8 cellular contexts compared by ENCODE assay signal in the genomic region with DNA sequence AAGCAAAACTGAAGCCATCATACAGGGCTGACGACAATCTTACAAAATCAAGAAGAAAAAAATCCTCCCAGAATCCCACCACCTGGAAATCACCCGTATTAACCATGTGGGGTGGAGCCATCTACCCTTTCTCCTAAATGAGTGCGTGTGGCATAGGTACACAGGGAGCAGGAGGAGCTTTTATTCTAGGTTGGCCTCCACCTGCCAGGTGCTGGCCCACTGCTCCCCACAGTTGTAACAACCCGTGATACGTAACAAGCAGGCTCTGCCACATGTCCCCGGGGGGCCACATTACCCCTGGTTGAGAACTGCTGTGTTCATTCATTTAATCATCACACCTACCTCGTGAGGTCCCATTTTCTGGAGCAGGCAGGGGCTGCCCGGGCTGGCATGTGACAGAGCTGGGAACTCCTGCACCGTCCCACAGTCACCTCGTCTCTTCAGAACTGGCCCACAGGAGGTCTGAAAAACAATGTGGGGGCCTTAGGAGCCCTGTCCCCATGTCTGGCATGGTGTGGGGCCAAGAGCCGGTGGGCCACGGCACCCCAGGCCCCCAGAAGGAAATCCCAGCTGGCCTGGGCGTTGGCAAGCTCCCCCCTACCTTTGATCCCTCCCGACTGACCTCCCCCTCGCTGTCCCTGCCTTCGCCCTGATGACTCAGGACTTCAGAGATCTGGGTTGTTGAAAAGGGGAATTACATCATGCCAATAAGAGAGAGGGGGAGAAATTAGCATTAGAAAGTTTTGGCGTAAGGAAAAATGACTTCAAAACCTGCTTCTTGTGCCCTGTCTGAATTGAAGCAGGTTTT. TPM values are rescaled to one million over a fixed set of nuclear protein-coding genes. Genes with fewer than 3 reads are reported as not detected.
A peak's percentile ranks its signal among the peaks of the same experiment; 100 is the strongest.
DNase-seq lines count a peak whose midpoint lies in the region; ATAC-seq and TF ChIP-seq lines count a peak whose summit lies in the region.

No MANE protein-coding gene starts in this region.

- H3K36me3 ChIP-seq in right lobe of liver: no peaks in the 10 kb centered on the region

- CTCF ChIA-PET in MCF 10A (lab: Yijun Ruan, JAX): no interaction called here

- BruUV-seq in MCF 10A (replicated peaks; lab: Mats Ljungman, UMichigan): no TSS peak

- H3K9me3 ChIP-seq in right lobe of liver: no peaks in the 10 kb centered on the region

- ATAC-seq in right lobe of liver (peak; percentile 56 to 69 (median 67)), HG03039 (IDR thresholded peaks at IDR 0.05; ENCODE audit: unreplicated experiment) (no peak), HG03342 (IDR thresholded peaks at IDR 0.05; ENCODE audit: unreplicated experiment) (no peak), HG02763 (IDR thresholded peaks at IDR 0.05; ENCODE audit: unreplicated experiment) (no peak)

- H3K4me1 Mint-ChIP-seq in MCF 10A (ENCODE audit: insufficient read depth, unreplicated experiment): peaks cover 6% of the 10 kb centered on the region

- H3K4me1 ChIP-seq in right lobe of liver: peaks cover 0 to 61% (median 32%) of the 10 kb centered on the region in 4 donors

- H3K27ac ChIP-seq in right lobe of liver: peak overlapping the region; percentile 80 to 83 (median 80)

- no peak overlapping the region for H3K4me3 Mint-ChIP-seq in MCF 10A (ENCODE audit: unreplicated experiment)

- peaks cover 26% of the 10 kb centered on the region for H3K36me3 Mint-ChIP-seq in MCF 10A (ENCODE audit: insufficient read depth, unreplicated experiment)

- 22% methylated on average over 12 of the region's 17 CpGs for whole genome bisulfite sequencing in right lobe of liver (ENCODE audit: insufficient coverage, low coverage, low lambda C conversion rate, missing lambda C conversion rate)

- H3K27me3 ChIP-seq in right lobe of liver: no peaks in the 10 kb centered on the region

- POLR2A ChIA-PET in MCF 10A (lab: Yijun Ruan, JAX): interaction anchor here (0.7 to 0.9 kb wide), 3 partner anchors 11 to 171 kb away, joined by 3 read pairs; no protein-coding TSS in a partner anchor

- H3K27ac Mint-ChIP-seq in MCF 10A (ENCODE audit: low read depth, unreplicated experiment): no peak overlapping the region

- H3K9me3 Mint-ChIP-seq in MCF 10A (ENCODE audit: unreplicated experiment): no peaks in the 10 kb centered on the region

- no peaks in the 10 kb centered on the region for H3K27me3 Mint-ChIP-seq in MCF 10A (ENCODE audit: insufficient read depth, unreplicated experiment)

- H3K4me3 ChIP-seq in AG10803 (ENCODE audit: low read length) (no peak overlapping the region), right lobe of liver (peak overlapping the region in 2 of 3 donors; percentile 44 to 59)

- intact Hi-C loops in MCF 10A (cut with micrococcal nuclease) (no loop called here), right lobe of liver (cut with DNase I) (loop anchor here (5.0 to 10.0 kb wide), 2 partner anchors 35 to 77 kb away; no protein-coding TSS in a partner anchor)

- TF ChIP-seq POLR2A in right lobe of liver (IDR thresholded peaks at IDR 0.05): no peak

- DNase-seq in AG10803 (ENCODE audit: low read depth) (peak; percentile 77), HuH-7.5 (ENCODE audit: low spot score) (peak; percentile 55), MCF 10A (ENCODE audit: unreplicated experiment) (peak; percentile 51), right lobe of liver (peak; percentile 75 to 77 (median 76)), GM10266 (ENCODE audit: extremely low spot score) (no peak)

- TF ChIP-seq CTCF in AG10803 (conservative IDR thresholded peaks at IDR 0.05; ENCODE audit: low read length): no peak
- no peak for TF ChIP-seq CTCF in MCF 10A (IDR thresholded peaks at IDR 0.05; ENCODE audit: unreplicated experiment)
- no peak for TF ChIP-seq CTCF in right lobe of liver (IDR thresholded peaks at IDR 0.05)
- no peak for TF ChIP-seq CTCF in GM10266 (IDR thresholded peaks at IDR 0.05; ENCODE audit: control insufficient read depth, insufficient read depth, low read depth, missing control alignments)

RNA-seq across cellular contexts. Expression of a gene that starts 12.9 kb away (rescaled TPM):
- total RNA-seq in MCF 10A (2022) (44.3 and 53.6 TPM in 2 replicates), right lobe of liver (10 to 100 TPM; 12.2 to 23.0 (median 16.5) TPM)

Comparison
In these comparisons a context has a peak if more than half of its experiments do, and no peak if none do; other contexts are left out.
1. ATAC-seq: peak in right lobe of liver (4 of 4); none in HG03039 (single experiment), HG03342 (single experiment) and HG02763 (single experiment).